ENCODE assay signal across 8 cellular contexts in the genomic region with DNA sequence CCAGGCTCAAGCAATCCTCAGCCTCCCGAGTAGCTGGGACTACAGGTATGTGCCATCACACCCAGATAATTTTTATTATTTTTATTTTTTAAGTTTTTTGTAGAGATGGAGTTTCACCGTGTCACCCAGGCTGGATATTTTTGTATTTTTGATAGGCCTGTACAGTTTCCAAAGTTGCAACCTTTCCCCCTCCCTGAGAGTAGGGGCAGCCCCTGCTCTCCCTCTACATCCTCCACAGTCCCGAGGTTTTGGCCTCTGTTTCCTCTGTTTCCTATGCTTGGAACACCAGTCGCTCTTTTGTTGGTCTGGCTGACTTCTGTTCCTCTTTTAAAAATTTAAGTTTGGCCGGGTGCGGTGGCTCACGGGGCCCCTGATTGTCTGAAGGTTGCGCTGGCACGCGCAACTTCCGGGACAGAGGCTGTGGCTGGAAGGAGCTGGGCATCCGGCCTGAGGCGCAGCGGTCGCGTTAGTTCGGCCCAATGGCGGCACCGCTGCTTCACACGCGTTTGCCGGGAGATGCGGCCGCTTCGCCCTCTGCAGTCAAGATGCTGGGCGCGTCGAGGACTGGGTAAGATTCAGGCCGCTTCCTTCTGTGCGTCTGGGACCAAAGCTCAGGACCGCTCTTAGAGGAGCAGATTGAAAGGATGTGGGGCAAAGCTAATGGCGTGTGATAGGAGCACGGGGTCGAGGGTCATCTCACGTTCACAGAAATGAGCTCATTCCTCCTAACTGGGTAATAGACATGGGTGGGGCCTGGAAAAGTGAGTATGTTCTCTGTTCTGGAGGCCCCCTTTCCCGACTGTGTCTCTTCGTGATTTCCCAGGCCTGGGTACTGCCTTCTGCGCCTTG.
A peak's percentile ranks its signal among the peaks of the same experiment; 100 is the strongest.
DNase-seq lines count a peak whose midpoint lies in the region; ATAC-seq and TF ChIP-seq lines count a peak whose summit lies in the region.
"Not testable (repeated sequence)": the region's sequence is repeated elsewhere in the genome, so short reads cannot be mapped to it uniquely, and the experiment has no call there.

No MANE protein-coding gene starts in this region.

- not testable (repeated sequence) for H3K36me3 Mint-ChIP-seq in CD4-positive, alpha-beta T cell (ENCODE audit: low read depth); T-helper 1 cell treated with Interleukin-12 subunit alpha and Interleukin-12 subunit beta and Interleukin-4 antibody, amounts not matched to agents 30 μg/mL and 1 μg/mL, for 36 hours (ENCODE audit: low read depth)

- not testable (repeated sequence) for H3K79me2 ChIP-seq in fibroblast of lung (ENCODE audit: control insufficient read depth, insufficient read depth, low read length)

- ATAC-seq in CD4-positive, alpha-beta T cell (ENCODE audit: poor library complexity), result peak; percentile 77
- ATAC-seq in GM19452 (IDR thresholded peaks at IDR 0.05; ENCODE audit: unreplicated experiment) (peak; percentile 94), HG03159 (IDR thresholded peaks at IDR 0.05; ENCODE audit: unreplicated experiment) (peak; percentile 86)

- H3K36me3 ChIP-seq in fibroblast of lung (ENCODE audit: control insufficient read depth, insufficient read depth, low read length); mucosa of rectum (ENCODE audit: control insufficient read depth in 2 of 2, insufficient read depth in 2 of 2, low read length in 2 of 2): not testable (repeated sequence)

- H3K4me3 Mint-ChIP-seq in CD4-positive, alpha-beta T cell, result peak overlapping the region; percentile 86
- H3K4me3 Mint-ChIP-seq in T-helper 1 cell treated with Interleukin-12 subunit alpha and Interleukin-12 subunit beta and Interleukin-4 antibody, amounts not matched to agents 30 μg/mL and 1 μg/mL, for 36 hours, result peak overlapping the region; percentile 86

- peak in 9 of 10 experiments; percentile 14 to 51 (median 33) for DNase-seq in CD4-positive, alpha-beta T cell
- DNase-seq in activated effector memory CD4-positive, alpha-beta T cell treated with anti-CD3 and anti-CD28 coated beads, Interleukin-2, amount 50 U/mL, for 16 hours, result peak; percentile 79
- peak; percentile 41 to 64 for DNase-seq in fibroblast of lung (ENCODE audit: low read depth in 2 of 2)
- peak; percentile 58 for DNase-seq in stimulated activated CD8-positive, alpha-beta memory T cell treated with anti-CD3 and anti-CD28 coated beads, Interleukin-4, amount 100 ng/mL, for 48 hours

- H3K9me3 ChIP-seq in CD4-positive, alpha-beta T cell (ENCODE audit: control insufficient read depth, low read length); fibroblast of lung (ENCODE audit: control insufficient read depth, insufficient read depth, low read depth, low read length); mucosa of rectum (ENCODE audit: control insufficient read depth in 2 of 2, low read length in 2 of 2): not testable (repeated sequence)

- H3K9ac ChIP-seq in fibroblast of lung (ENCODE audit: insufficient read depth, low read length), result peak overlapping the region; percentile 53
- H3K9ac ChIP-seq in mucosa of rectum (ENCODE audit: low read depth in 1 of 2, low read length in 2 of 2), result peak overlapping the region; percentile 33 to 47

- CTCF ChIA-PET in CD4-positive, alpha-beta T cell (lab: Charles Lee), result interaction anchor here (0.8 kb wide), 1 partner anchor 97 kb away, joined by 3 read pairs; no protein-coding TSS in a partner anchor

- peak overlapping the region; percentile 75 for H3K4me2 ChIP-seq in fibroblast of lung (ENCODE audit: extremely low read depth, insufficient read depth, low read length)

- not testable (repeated sequence) for H4K20me1 ChIP-seq in fibroblast of lung (ENCODE audit: control insufficient read depth, extremely low read depth, insufficient read depth, low read length)

- H3K4me3 ChIP-seq in fibroblast of lung (replicated peaks in 1 of 4; ENCODE audit: control extremely low read depth in 1 of 4, insufficient read depth in 1 of 4, low read depth in 3 of 4, low read length in 4 of 4) (peak overlapping the region in 3 of 4 experiments; percentile 21 to 62 (median 55)), mucosa of rectum (ENCODE audit: low read length in 2 of 2) (peak overlapping the region; percentile 35 to 62)

- H3K27me3 ChIP-seq in CD4-positive, alpha-beta T cell (ENCODE audit: control insufficient read depth, insufficient read depth, low read length); fibroblast of lung (ENCODE audit: control insufficient read depth, insufficient read depth, low read length); mucosa of rectum (ENCODE audit: control insufficient read depth in 2 of 2, insufficient read depth in 2 of 2, low read length in 2 of 2): not testable (repeated sequence)

- POLR2A ChIA-PET in CD4-positive, alpha-beta T cell (lab: Charles Lee), result interaction anchor here (0.5 to 1.6 kb wide), 4 partner anchors 87 to 682 kb away, joined by 4 to 8 read pairs (median 6); a partner anchor contains a TSS

- H3K9me3 Mint-ChIP-seq in CD4-positive, alpha-beta T cell; T-helper 1 cell treated with Interleukin-12 subunit alpha and Interleukin-12 subunit beta and Interleukin-4 antibody, amounts not matched to agents 30 μg/mL and 1 μg/mL, for 36 hours: not testable (repeated sequence)

- H3K27ac ChIP-seq in CD4-positive, alpha-beta T cell (ENCODE audit: low read depth, low read length), result peak overlapping the region; percentile 41
- H3K27ac ChIP-seq in fibroblast of lung (ENCODE audit: insufficient read depth, low read length), result peak overlapping the region; percentile 54
- peak overlapping the region; percentile 70 to 72 for H3K27ac ChIP-seq in mucosa of rectum (ENCODE audit: low read depth in 2 of 2, low read length in 2 of 2)

- not testable (repeated sequence) for TF ChIP-seq CTCF in CD4-positive, alpha-beta T cell (IDR thresholded peaks at IDR 0.05); fibroblast of lung (conservative IDR thresholded peaks at IDR 0.05 in 1 of 2, IDR thresholded peaks at IDR 0.05 in 1 of 2; ENCODE audit: low read depth in 1 of 2, low read length in 2 of 2)

- H3K4me1 Mint-ChIP-seq in CD4-positive, alpha-beta T cell (ENCODE audit: low read depth), result peaks cover 28% of the 10 kb centered on the region
- peaks cover 10% of the 10 kb centered on the region for H3K4me1 Mint-ChIP-seq in T-helper 1 cell treated with Interleukin-12 subunit alpha and Interleukin-12 subunit beta and Interleukin-4 antibody, amounts not matched to agents 30 μg/mL and 1 μg/mL, for 36 hours (ENCODE audit: low read depth)

- H3K27ac Mint-ChIP-seq in CD4-positive, alpha-beta T cell, result peak overlapping the region; percentile 98
- H3K27ac Mint-ChIP-seq in T-helper 1 cell treated with Interleukin-12 subunit alpha and Interleukin-12 subunit beta and Interleukin-4 antibody, amounts not matched to agents 30 μg/mL and 1 μg/mL, for 36 hours, result peak overlapping the region; percentile 87

- H2AFZ ChIP-seq in fibroblast of lung (ENCODE audit: low read length), result peak overlapping the region; percentile 92

- not testable (repeated sequence) for H3K27me3 Mint-ChIP-seq in CD4-positive, alpha-beta T cell; T-helper 1 cell treated with Interleukin-12 subunit alpha and Interleukin-12 subunit beta and Interleukin-4 antibody, amounts not matched to agents 30 μg/mL and 1 μg/mL, for 36 hours (ENCODE audit: low read depth)

- H3K4me1 ChIP-seq in fibroblast of lung (ENCODE audit: control insufficient read depth, extremely low read depth, insufficient read depth, low read length); mucosa of rectum (ENCODE audit: control insufficient read depth in 2 of 2, insufficient read depth in 2 of 2, low read length in 2 of 2): not testable (repeated sequence)

- intact Hi-C loops in CD4-positive, alpha-beta T cell (cut with DNase I, micrococcal nuclease), result not testable (repeated sequence)

Comparison
In these comparisons a context has a peak if more than half of its experiments do, and no peak if none do; other contexts are left out.
1. Peak in every context shown above with its lines: DNase-seq, ATAC-seq, H3K4me3 ChIP-seq and H3K27ac ChIP-seq.